8 cellular contexts compared by ENCODE assay signal in the genomic region with DNA sequence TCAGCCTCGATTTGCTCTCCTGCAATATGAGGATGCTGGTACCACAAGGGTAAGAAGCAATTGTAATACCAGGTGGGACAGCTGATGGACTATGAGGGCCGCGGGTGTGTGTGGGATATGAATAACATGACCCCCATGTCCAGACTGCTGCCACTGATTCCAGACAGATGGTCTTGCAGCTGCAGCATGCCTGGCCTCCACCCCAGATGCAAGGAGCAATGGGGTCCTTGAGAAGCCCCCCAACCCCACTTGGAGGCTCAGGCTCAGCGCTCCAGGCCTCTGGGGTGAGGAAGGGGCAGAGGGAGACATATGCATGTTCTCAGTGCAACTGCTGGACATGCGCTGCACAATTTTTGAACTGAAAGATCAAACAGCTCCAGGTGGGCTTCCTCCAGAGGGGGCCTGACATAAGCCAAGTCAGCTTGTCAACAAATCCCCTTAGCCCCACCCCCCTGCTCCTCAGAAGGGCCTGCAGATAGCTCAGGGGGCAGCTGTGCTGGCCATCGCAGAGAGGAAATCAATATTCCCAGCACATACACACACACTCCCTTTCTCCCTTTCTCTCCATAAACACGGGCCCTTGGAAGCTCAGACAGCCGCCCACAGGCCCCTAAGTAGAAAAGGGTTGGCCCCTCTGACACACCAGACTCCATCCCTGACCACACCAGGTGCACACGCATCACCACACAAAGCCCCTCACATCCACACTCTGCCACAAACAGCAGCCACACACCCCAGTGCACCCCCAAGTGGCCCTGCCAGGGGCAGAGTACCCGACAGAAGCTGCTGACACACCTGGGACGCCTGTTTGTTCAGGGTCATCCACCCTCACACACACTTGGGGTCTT.
DNase-seq lines count a peak whose midpoint lies in the region; ATAC-seq lines count a peak whose summit lies in the region.

No MANE protein-coding gene starts in this region.

- peaks cover 59 to 77% (median 61%) of the 10 kb centered on the region in 3 donors for H3K4me1 Mint-ChIP-seq in IgD-negative memory B cell
- H3K4me1 Mint-ChIP-seq in activated naive CD8-positive, alpha-beta T cell (ENCODE audit: low read depth) = peaks cover 77% of the 10 kb centered on the region
- peaks cover 83 to 92% of the 10 kb centered on the region in 2 donors for H3K4me1 Mint-ChIP-seq in immature natural killer cell
- peaks cover 68% of the 10 kb centered on the region for H3K4me1 Mint-ChIP-seq in stimulated activated naive CD8-positive, alpha-beta T cell treated with anti-CD3 and anti-CD28 coated beads, Interleukin-15, Interleukin-2, amounts not matched to agents 100 ng/mL and 50 ng/mL, for 24 hours (ENCODE audit: low read depth)

- ATAC-seq in HG02884 (IDR thresholded peaks at IDR 0.05; ENCODE audit: unreplicated experiment) = no peak
- ATAC-seq in HG03097 (IDR thresholded peaks at IDR 0.05; ENCODE audit: low FRiP score, unreplicated experiment) = no peak

- H3K4me3 Mint-ChIP-seq in IgD-negative memory B cell = peak overlapping the region; percentile 68 to 84 (median 76)
- peak overlapping the region; percentile 86 for H3K4me3 Mint-ChIP-seq in activated naive CD8-positive, alpha-beta T cell
- peak overlapping the region; percentile 83 to 88 (median 86) for H3K4me3 Mint-ChIP-seq in immature natural killer cell
- H3K4me3 Mint-ChIP-seq in stimulated activated naive CD8-positive, alpha-beta T cell treated with anti-CD3 and anti-CD28 coated beads, Interleukin-15, Interleukin-2, amounts not matched to agents 100 ng/mL and 50 ng/mL, for 24 hours = peak overlapping the region; percentile 75

- H3K36me3 Mint-ChIP-seq in IgD-negative memory B cell (no peaks in the 10 kb centered on the region), immature natural killer cell (peaks cover 0 to 6% (median 4%) of the 10 kb centered on the region in 3 donors)
- H3K36me3 Mint-ChIP-seq in activated naive CD8-positive, alpha-beta T cell = no peaks in the 10 kb centered on the region
- no peaks in the 10 kb centered on the region for H3K36me3 Mint-ChIP-seq in stimulated activated naive CD8-positive, alpha-beta T cell treated with anti-CD3 and anti-CD28 coated beads, Interleukin-15, Interleukin-2, amounts not matched to agents 100 ng/mL and 50 ng/mL, for 24 hours (ENCODE audit: low read depth)

- H3K27ac Mint-ChIP-seq in IgD-negative memory B cell (peak overlapping the region in 2 of 3 donors; percentile 25 to 93), immature natural killer cell (peak overlapping the region; percentile 38 to 84 (median 58))
- H3K27ac Mint-ChIP-seq in activated naive CD8-positive, alpha-beta T cell = peak overlapping the region; percentile 46
- H3K27ac Mint-ChIP-seq in stimulated activated naive CD8-positive, alpha-beta T cell treated with anti-CD3 and anti-CD28 coated beads, Interleukin-15, Interleukin-2, amounts not matched to agents 100 ng/mL and 50 ng/mL, for 24 hours = peak overlapping the region; percentile 55

- DNase-seq in immature natural killer cell (no peak), NCI-H510A (lab: John Stamatoyannopoulos, UW) (no peak), T-helper 9 cell (no peak)

- H3K27me3 Mint-ChIP-seq in IgD-negative memory B cell = no peaks in the 10 kb centered on the region
- no peaks in the 10 kb centered on the region for H3K27me3 Mint-ChIP-seq in activated naive CD8-positive, alpha-beta T cell
- H3K27me3 Mint-ChIP-seq in immature natural killer cell (ENCODE audit: low read depth in 3 of 3) = peaks cover 3 to 9% (median 5%) of the 10 kb centered on the region in 3 donors
- H3K27me3 Mint-ChIP-seq in stimulated activated naive CD8-positive, alpha-beta T cell treated with anti-CD3 and anti-CD28 coated beads, Interleukin-15, Interleukin-2, amounts not matched to agents 100 ng/mL and 50 ng/mL, for 24 hours = no peaks in the 10 kb centered on the region

- H3K9me3 Mint-ChIP-seq in IgD-negative memory B cell (no peaks in the 10 kb centered on the region), immature natural killer cell (no peaks in the 10 kb centered on the region)
- no peaks in the 10 kb centered on the region for H3K9me3 Mint-ChIP-seq in activated naive CD8-positive, alpha-beta T cell (ENCODE audit: low read depth)
- no peaks in the 10 kb centered on the region for H3K9me3 Mint-ChIP-seq in stimulated activated naive CD8-positive, alpha-beta T cell treated with anti-CD3 and anti-CD28 coated beads, Interleukin-15, Interleukin-2, amounts not matched to agents 100 ng/mL and 50 ng/mL, for 24 hours
